23 cellular contexts compared by ENCODE assay signal in the genomic region with DNA sequence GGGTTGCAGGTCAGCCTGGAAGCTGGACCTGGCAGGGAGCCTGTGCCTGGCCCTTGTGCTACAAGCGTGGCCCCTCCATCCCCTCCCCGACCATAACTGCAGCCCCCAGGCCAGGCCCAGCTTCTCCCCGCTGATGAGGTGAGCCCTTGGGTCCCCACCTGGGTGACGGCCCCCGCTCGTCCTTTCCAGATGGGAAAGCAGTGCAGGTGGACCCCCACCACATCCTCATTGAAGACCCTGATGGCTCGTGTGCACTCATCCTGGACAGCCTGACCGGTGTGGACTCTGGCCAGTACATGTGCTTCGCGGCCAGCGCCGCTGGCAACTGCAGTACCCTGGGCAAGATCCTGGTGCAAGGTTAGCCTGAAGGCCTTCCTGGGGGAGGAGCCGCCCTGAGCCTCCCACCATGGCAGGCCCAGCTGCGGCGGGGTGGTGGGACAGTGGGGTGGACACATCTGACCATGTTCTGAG. TPM values are rescaled to one million over a fixed set of nuclear protein-coding genes. Genes with fewer than 3 reads are reported as not detected.
DNase-seq lines count a peak whose midpoint lies in the region; ATAC-seq and TF ChIP-seq lines count a peak whose summit lies in the region.
"Had no signal": no experiment of that assay in that cellular context is flagged by ENCODE, and none has a peak within 500 bp of the region (broad histone marks: within the 10 kb centered on the region; RNA-seq: fewer than 3 reads in every experiment).

No MANE protein-coding gene starts in this region.

- H3K4me1 ChIP-seq in endodermal cell (ENCODE audit: control insufficient read depth, insufficient read depth, low read length) (no peaks in the 10 kb centered on the region), lower lobe of right lung (no peaks in the 10 kb centered on the region)
- H3K4me1 ChIP-seq: pancreas had no signal

- CTCF ChIA-PET in activated CD8-positive, alpha-beta memory T cell treated with anti-CD3 and anti-CD28 coated beads, Interleukin-2, amount 10 ng/mL, durations not matched to agents 7 days and 5 days (lab: Charles Lee): no interaction called here

- no peaks in the 10 kb centered on the region for H3K36me3 Mint-ChIP-seq in activated CD8-positive, alpha-beta memory T cell treated with anti-CD3 and anti-CD28 coated beads, Interleukin-2, amount 10 ng/mL, durations not matched to agents 7 days and 5 days
- peaks cover 9% of the 10 kb centered on the region for H3K36me3 Mint-ChIP-seq in endodermal cell (ENCODE audit: low read depth)
- no peaks in the 10 kb centered on the region for H3K36me3 Mint-ChIP-seq in stimulated activated effector memory CD8-positive, alpha-beta T cell treated with anti-CD3 and anti-CD28 coated beads, Interleukin-12 subunit alpha, Interleukin-12 subunit beta, amount 100 ng/mL, for 72 hours
- H3K36me3 Mint-ChIP-seq: activated naive CD8-positive, alpha-beta T cell; naive B cell had no signal

- TF ChIP-seq CTCF in endodermal cell (conservative IDR thresholded peaks at IDR 0.05) (no peak), lower lobe of right lung (IDR thresholded peaks at IDR 0.05) (no peak)

- no peak overlapping the region for H3K27ac Mint-ChIP-seq in activated CD8-positive, alpha-beta memory T cell treated with anti-CD3 and anti-CD28 coated beads, Interleukin-2, amount 10 ng/mL, durations not matched to agents 7 days and 5 days
- no peak overlapping the region for H3K27ac Mint-ChIP-seq in endodermal cell
- peak overlapping the region; percentile 21 for H3K27ac Mint-ChIP-seq in stimulated activated effector memory CD8-positive, alpha-beta T cell treated with anti-CD3 and anti-CD28 coated beads, Interleukin-12 subunit alpha, Interleukin-12 subunit beta, amount 100 ng/mL, for 72 hours
- H3K27ac Mint-ChIP-seq: activated B cell treated with CpG ODN at 0.5 μM for 24 hours; activated naive CD8-positive, alpha-beta T cell; H9; IgD-negative memory B cell had no signal

- peak; percentile 12 for DNase-seq in activated CD8-positive, alpha-beta memory T cell treated with anti-CD3 and anti-CD28 coated beads, Interleukin-2, amount 50 U/mL, for 4 hours
- no peak for DNase-seq in activated CD8-positive, alpha-beta memory T cell treated with anti-CD3 and anti-CD28 coated beads, Interleukin-2, amount 10 ng/mL, durations not matched to agents 7 days and 5 days
- DNase-seq in endodermal cell (peak; percentile 33), lower lobe of right lung (peak; percentile 37), SHP77 (lab: John Stamatoyannopoulos, UW) (no peak), cortex of kidney (lab: John Stamatoyannopoulos, UW) (no peak)
- DNase-seq in stimulated activated effector memory CD8-positive, alpha-beta T cell treated with anti-CD3 and anti-CD28 coated beads, Interleukin-12 subunit alpha, Interleukin-12 subunit beta, amount 100 ng/mL, for 72 hours (ENCODE audit: low spot score in 2 of 2): no peak
- DNase-seq: activated B cell treated with CpG ODN at 0.5 μM for 24 hours; activated T-cell treated with anti-CD3 and anti-CD28 coated beads, Interleukin-2, amount 50 U/mL, for 72 hours; effector CD8-positive, alpha-beta T cell; foreskin melanocyte; GF-D8; H9; mesenchymal stem cell; naive B cell; NCI-H1436 treated with DMSO at 0.1 percent for 48 hours; NCI-H524; stimulated activated naive CD4-positive, alpha-beta T cell had no signal

- no peak overlapping the region for H3K9ac ChIP-seq in endodermal cell (ENCODE audit: extremely low read depth, low read length, poor library complexity, severe bottlenecking)

- H3K36me3 ChIP-seq in endodermal cell (ENCODE audit: control insufficient read depth, insufficient read depth, low read length): no peaks in the 10 kb centered on the region
- peaks cover 13% of the 10 kb centered on the region for H3K36me3 ChIP-seq in lower lobe of right lung
- H3K36me3 ChIP-seq: pancreas, thoracic aorta had no signal

- intact Hi-C loops in lower lobe of right lung (cut with DNase I): no loop called here

- H3K4me1 Mint-ChIP-seq in activated CD8-positive, alpha-beta memory T cell treated with anti-CD3 and anti-CD28 coated beads, Interleukin-2, amount 10 ng/mL, durations not matched to agents 7 days and 5 days: no peaks in the 10 kb centered on the region
- H3K4me1 Mint-ChIP-seq in endodermal cell: no peaks in the 10 kb centered on the region
- no peaks in the 10 kb centered on the region for H3K4me1 Mint-ChIP-seq in stimulated activated effector memory CD8-positive, alpha-beta T cell treated with anti-CD3 and anti-CD28 coated beads, Interleukin-12 subunit alpha, Interleukin-12 subunit beta, amount 100 ng/mL, for 72 hours
- H3K4me1 Mint-ChIP-seq: activated B cell treated with CpG ODN at 0.5 μM for 24 hours, H9, naive B cell had no signal

- H3K9me3 ChIP-seq in endodermal cell (ENCODE audit: control insufficient read depth, low read length) (no peaks in the 10 kb centered on the region), lower lobe of right lung (no peaks in the 10 kb centered on the region)
- H3K9me3 ChIP-seq: pancreas, thoracic aorta had no signal

- ATAC-seq in activated CD8-positive, alpha-beta memory T cell treated with anti-CD3 and anti-CD28 coated beads, Interleukin-2, amount 10 ng/mL, durations not matched to agents 7 days and 5 days: no peak
- ATAC-seq in lower lobe of right lung: no peak
- no peak for ATAC-seq in stimulated activated effector memory CD8-positive, alpha-beta T cell treated with anti-CD3 and anti-CD28 coated beads, Interleukin-12 subunit alpha, Interleukin-12 subunit beta, amount 100 ng/mL, for 72 hours
- no peak for ATAC-seq in GM21619 (IDR thresholded peaks at IDR 0.05; ENCODE audit: unreplicated experiment)
- ATAC-seq: activated T-cell treated with anti-CD3 and anti-CD28 coated beads, Interleukin-2, amount 50 U/mL, for 72 hours; pancreas had no signal

- 93 to 97% methylated on average over 4 to 15 of the region's 15 CpGs for WGBS in endodermal cell (ENCODE audit: insufficient coverage in 1 of 2, insufficient read length in 1 of 2), 2 experiments

- no peak overlapping the region for H3K4me3 ChIP-seq in endodermal cell (ENCODE audit: low read length)
- H3K4me3 ChIP-seq in lower lobe of right lung: no peak overlapping the region
- H3K4me3 ChIP-seq: pancreas, thoracic aorta had no signal

- H3K27me3 ChIP-seq in endodermal cell (ENCODE audit: control insufficient read depth, insufficient read depth, low read length, poor library complexity, severe bottlenecking) (no peaks in the 10 kb centered on the region), lower lobe of right lung (ENCODE audit: low read depth) (no peaks in the 10 kb centered on the region)
- H3K27me3 ChIP-seq: pancreas had no signal

- H3K27ac ChIP-seq in endodermal cell (ENCODE audit: low read depth, low read length): no peak overlapping the region
- H3K27ac ChIP-seq in lower lobe of right lung: no peak overlapping the region
- H3K27ac ChIP-seq: pancreas, thoracic aorta had no signal

- no peaks in the 10 kb centered on the region for H3K27me3 Mint-ChIP-seq in activated CD8-positive, alpha-beta memory T cell treated with anti-CD3 and anti-CD28 coated beads, Interleukin-2, amount 10 ng/mL, durations not matched to agents 7 days and 5 days
- H3K27me3 Mint-ChIP-seq in endodermal cell (ENCODE audit: insufficient read depth): no peaks in the 10 kb centered on the region
- H3K27me3 Mint-ChIP-seq: activated B cell treated with CpG ODN at 0.5 μM for 24 hours; activated naive CD8-positive, alpha-beta T cell; IgD-negative memory B cell; naive B cell had no signal

- no peak overlapping the region for H3K4me3 Mint-ChIP-seq in activated CD8-positive, alpha-beta memory T cell treated with anti-CD3 and anti-CD28 coated beads, Interleukin-2, amount 10 ng/mL, durations not matched to agents 7 days and 5 days
- H3K4me3 Mint-ChIP-seq in endodermal cell: no peak overlapping the region
- no peak overlapping the region for H3K4me3 Mint-ChIP-seq in stimulated activated effector memory CD8-positive, alpha-beta T cell treated with anti-CD3 and anti-CD28 coated beads, Interleukin-12 subunit alpha, Interleukin-12 subunit beta, amount 100 ng/mL, for 72 hours
- H3K4me3 Mint-ChIP-seq: activated B cell treated with CpG ODN at 0.5 μM for 24 hours; activated naive CD8-positive, alpha-beta T cell; activated T-cell treated with anti-CD3 and anti-CD28 coated beads, Interleukin-2, amount 50 U/mL, for 72 hours; H9; IgD-negative memory B cell; naive B cell had no signal

- no peaks in the 10 kb centered on the region for H3K9me3 Mint-ChIP-seq in activated CD8-positive, alpha-beta memory T cell treated with anti-CD3 and anti-CD28 coated beads, Interleukin-2, amount 10 ng/mL, durations not matched to agents 7 days and 5 days (ENCODE audit: low read depth)
- H3K9me3 Mint-ChIP-seq in endodermal cell: peaks cover 1% of the 10 kb centered on the region
- H3K9me3 Mint-ChIP-seq in stimulated activated effector memory CD8-positive, alpha-beta T cell treated with anti-CD3 and anti-CD28 coated beads, Interleukin-12 subunit alpha, Interleukin-12 subunit beta, amount 100 ng/mL, for 72 hours: no peaks in the 10 kb centered on the region
- H3K9me3 Mint-ChIP-seq: activated B cell treated with CpG ODN at 0.5 μM for 24 hours; activated T-cell treated with anti-CD3 and anti-CD28 coated beads, Interleukin-2, amount 50 U/mL, for 72 hours; H9; IgD-negative memory B cell had no signal

RNA-seq across cellular contexts. Expression of gene TRIM11, which starts 56.9 kb away (rescaled TPM):
- 10 to 100 TPM; 65.1 to 66.1 TPM for total RNA-seq in activated CD8-positive, alpha-beta memory T cell treated with anti-CD3 and anti-CD28 coated beads, Interleukin-2, amount 10 ng/mL, durations not matched to agents 7 days and 5 days
- 10 to 100 TPM; 33.8 to 38.9 TPM for total RNA-seq in endodermal cell
- polyA plus RNA-seq in endodermal cell (2013, experiment 1 of 2): 18.2 TPM
- polyA plus RNA-seq in endodermal cell (2013, experiment 2 of 2): 19.0 TPM
- 26.2 TPM for total RNA-seq in lower lobe of right lung

Comparison
In these comparisons a context has a peak if more than half of its experiments do, and no peak if none do; other contexts are left out.
1. DNase-seq: peak in activated CD8-positive, alpha-beta memory T cell treated with anti-CD3 and anti-CD28 coated beads, Interleukin-2, amount 50 U/mL, for 4 hours (single experiment), endodermal cell (single experiment) and lower lobe of right lung (single experiment); none in activated CD8-positive, alpha-beta memory T cell treated with anti-CD3 and anti-CD28 coated beads, Interleukin-2, amount 10 ng/mL, durations not matched to agents 7 days and 5 days (single experiment), stimulated activated effector memory CD8-positive, alpha-beta T cell treated with anti-CD3 and anti-CD28 coated beads, Interleukin-12 subunit alpha, Interleukin-12 subunit beta, amount 100 ng/mL, for 72 hours (0 of 2), SHP77 (0 of 2) and cortex of kidney (single experiment).